Comparison of ENCODE assay signal across 9 cellular contexts in the genomic region with DNA sequence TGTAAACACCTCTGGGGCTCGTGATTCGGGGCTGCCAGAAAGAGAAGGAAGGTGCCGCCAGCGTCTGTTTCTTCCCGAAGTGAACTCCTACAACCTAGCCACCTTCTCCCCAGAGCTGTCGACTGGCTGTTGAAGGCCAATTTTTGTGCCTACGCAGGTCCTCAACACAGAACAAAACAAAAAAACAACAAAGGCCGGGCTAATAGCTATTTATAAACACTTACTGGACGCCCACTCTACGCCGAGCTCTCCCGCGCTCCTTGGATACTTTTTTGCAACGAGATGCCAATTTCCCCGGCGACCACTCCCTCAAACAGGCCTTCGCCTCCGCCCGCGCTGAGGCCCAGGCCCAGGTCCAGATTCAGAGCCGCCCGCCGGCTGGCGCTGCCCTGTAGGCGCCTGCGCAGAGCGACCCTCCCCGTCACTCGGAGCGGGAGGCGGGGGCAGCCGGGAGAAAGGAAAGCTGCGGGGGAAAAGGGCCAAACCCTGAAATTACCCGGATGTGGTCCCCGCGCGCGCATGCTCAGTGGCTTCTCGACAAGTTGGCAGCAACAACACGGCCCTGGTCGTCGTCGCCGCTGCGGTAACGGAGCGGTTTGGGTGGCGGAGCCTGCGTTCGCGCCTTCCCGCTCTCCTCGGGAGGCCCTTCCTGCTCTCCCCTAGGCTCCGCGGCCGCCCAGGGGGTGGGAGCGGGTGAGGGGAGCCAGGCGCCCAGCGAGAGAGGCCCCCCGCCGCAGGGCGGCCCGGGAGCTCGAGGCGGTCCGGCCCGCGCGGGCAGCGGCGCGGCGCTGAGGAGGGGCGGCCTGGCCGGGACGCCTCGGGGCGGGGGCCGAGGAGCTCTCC. TPM values are rescaled to one million over a fixed set of nuclear protein-coding genes. Genes with fewer than 3 reads are reported as not detected.
A peak's percentile ranks its signal among the peaks of the same experiment; 100 is the strongest.
DNase-seq lines count a peak whose midpoint lies in the region; ATAC-seq, FAIRE-seq and TF ChIP-seq lines count a peak whose summit lies in the region.
"Had no signal": no experiment of that assay in that cellular context is flagged by ENCODE, and none has a peak within 500 bp of the region (broad histone marks: within the 10 kb centered on the region; RNA-seq: fewer than 3 reads in every experiment).

TSS of gene SMAD4 (plus strand) at position 520 of the 843 bp plus-strand sequence. CDS start 16,834 bp downstream, outside the sequence.

- H3K27ac ChIP-seq in kidney (ENCODE audit: low read depth in 2 of 2, low read length in 2 of 2): peak within 1 kb of the TSS; percentile 94 to 97

- H3K4me1 ChIP-seq in kidney (ENCODE audit: control insufficient read depth in 1 of 2, insufficient read depth in 1 of 2, low read depth in 1 of 2, low read length in 2 of 2): peaks cover 8 to 10% of the 10 kb centered on the region in 2 donors

- H3K36me3 ChIP-seq in kidney (ENCODE audit: control insufficient read depth in 1 of 2, insufficient read depth in 2 of 2, low read length in 2 of 2): no peaks in the 10 kb centered on the region

- peak; percentile 81 for ATAC-seq in HG03432 (IDR thresholded peaks at IDR 0.05; ENCODE audit: unreplicated experiment)

- peak within 1 kb of the TSS; percentile 80 to 87 for H3K4me3 ChIP-seq in kidney (ENCODE audit: low read length in 2 of 2)

- intact Hi-C loops in kidney (cut with DNase I): no loop called here

- H3K9ac ChIP-seq in kidney (ENCODE audit: low read length in 2 of 2): peak within 1 kb of the TSS; percentile 68 to 96

- TF ChIP-seq CTCF in kidney (IDR thresholded peaks at IDR 0.05; ENCODE audit: borderline replicate concordance, extremely low read depth, insufficient read depth): no peak

- no peaks in the 10 kb centered on the region for H3K9me3 ChIP-seq in kidney (ENCODE audit: control insufficient read depth in 1 of 2, low read length in 2 of 2)

- peak; percentile 92 for DNase-seq in AML-193 (lab: John Stamatoyannopoulos, UW)
- peak; percentile 92 for DNase-seq in NCI-H460 (ENCODE audit: extremely low read depth, low read depth)
- peak; percentile 96 to 99 for DNase-seq in activated CD4-positive, alpha-beta T cell treated with anti-CD3 and anti-CD28 coated beads for 24 hours (ENCODE audit: low read depth in 2 of 2)
- peak; percentile 95 for DNase-seq in cerebellum (ENCODE audit: low spot score)
- DNase-seq in kidney: peak; percentile 99
- DNase-seq in stimulated activated CD4-positive, alpha-beta T cell treated with anti-CD3 and anti-CD28 coated beads, Interleukin-15, amount 100 ng/mL, for 1 hour (ENCODE audit: low read depth in 1 of 2, low spot score in 1 of 2): peak; percentile 97 to 99

- peak; percentile 94 for TF ChIP-seq POLR2A in GM19193 (IDR thresholded peaks at IDR 0.05; ENCODE audit: extremely low read depth, insufficient read depth, insufficient read length)

- FAIRE-seq in kidney (lab: Jason Lieb, UNC): no peak
- FAIRE-seq: colon had no signal

RNA-seq across cellular contexts. Expression of gene SMAD4, which starts in this region (rescaled TPM):
- 65.5 and 72.2 TPM in 2 replicates for total RNA-seq in NCI-H460 (2014; rRNA removed; shearing (Covaris generic))
- 23.0 and 32.8 TPM in 2 replicates for polyA plus RNA-seq in NCI-H460 (2014; cell fraction: nucleus; rRNA removed)
- 94.7 TPM for total RNA-seq in cerebellum
- total RNA-seq in kidney: 126 TPM
- polyA plus RNA-seq in kidney (ENCODE audit: insufficient read depth, low read depth, low replicate concordance): 22.2 TPM

Comparison
In these comparisons a context has a peak if more than half of its experiments do, and no peak if none do; other contexts are left out.
1. Peak in every context shown above with its lines: DNase-seq, ATAC-seq, H3K4me3 ChIP-seq and H3K27ac ChIP-seq.